Comparison of ENCODE assay signal across 10 cellular contexts in genomic region chr6:32868257-32868788, GRCh38. TPM values are rescaled to one million over a fixed set of nuclear protein-coding genes. Genes with fewer than 3 reads are reported as not detected.
DNase-seq lines count a peak whose midpoint lies in the region; ATAC-seq, FAIRE-seq and TF ChIP-seq lines count a peak whose summit lies in the region.
"Had no signal": no experiment of that assay in that cellular context is flagged by ENCODE, and none has a peak within 500 bp of the region (broad histone marks: within the 10 kb centered on the region; RNA-seq: fewer than 3 reads in every experiment).

No MANE protein-coding gene starts in this region.

- H3K4me3 ChIP-seq in astrocyte (ENCODE audit: insufficient read depth, low read depth, low read length) = no peak overlapping the region
- H3K4me3 ChIP-seq: BLaER1 had no signal

- no peaks in the 10 kb centered on the region for H3K79me2 ChIP-seq in astrocyte (ENCODE audit: insufficient read depth, low read length)

- no peaks in the 10 kb centered on the region for H3K9me3 Mint-ChIP-seq in astrocyte (ENCODE audit: unreplicated experiment)

- peaks cover 33% of the 10 kb centered on the region for H3K27me3 ChIP-seq in astrocyte (ENCODE audit: insufficient read depth, low read length)
- H3K27me3 ChIP-seq: BLaER1 had no signal

- H3K36me3 Mint-ChIP-seq in astrocyte (ENCODE audit: low read depth, unreplicated experiment) = no peaks in the 10 kb centered on the region

- H3K36me3 ChIP-seq in astrocyte (ENCODE audit: insufficient read depth, low read length) = no peaks in the 10 kb centered on the region
- H3K36me3 ChIP-seq: BLaER1 had no signal

- no peak overlapping the region for H3K9ac ChIP-seq in astrocyte (ENCODE audit: low read length)
- H3K9ac ChIP-seq: BLaER1 had no signal

- no peaks in the 10 kb centered on the region for H4K20me1 ChIP-seq in astrocyte (ENCODE audit: insufficient read depth, low read length)
- H4K20me1 ChIP-seq: BLaER1 had no signal

- ATAC-seq in HG03095 (IDR thresholded peaks at IDR 0.05; ENCODE audit: unreplicated experiment) = no peak

- H3K27ac Mint-ChIP-seq in astrocyte (ENCODE audit: unreplicated experiment) = no peak overlapping the region

- no peaks in the 10 kb centered on the region for H3K4me1 ChIP-seq in astrocyte (ENCODE audit: insufficient read depth, low read length)

- no peak overlapping the region for H2AFZ ChIP-seq in astrocyte (ENCODE audit: low read depth, low read length)

- H3K4me2 ChIP-seq in astrocyte (ENCODE audit: low read length) = no peak overlapping the region

- no peak overlapping the region for H3K27ac ChIP-seq in astrocyte (ENCODE audit: low read depth, low read length)
- H3K27ac ChIP-seq: BLaER1 had no signal

- DNase-seq in NCI-H1417 (lab: John Stamatoyannopoulos, UW) (peak; percentile 67 to 88 (median 88)), NCI-H1417 treated with DMSO at 0.1 percent for 48 hours (lab: John Stamatoyannopoulos, UW) (no peak), NCI-H1105 (lab: John Stamatoyannopoulos, UW) (peak; percentile 61), T1000 (lab: John Stamatoyannopoulos, UW) (peak; percentile 39), astrocyte (ENCODE audit: low read depth) (peak; percentile 27), hippocampal formation (lab: John Stamatoyannopoulos, UW) (peak; percentile 56 to 65)
- DNase-seq in stimulated activated CD4-positive, alpha-beta T cell treated with anti-CD3 and anti-CD28 coated beads, Interleukin-12 subunit alpha, Interleukin-12 subunit beta, amount 100 ng/mL, for 24 hours (ENCODE audit: low read depth in 2 of 2) = peak; percentile 72 to 89

- FAIRE-seq in astrocyte (lab: Jason Lieb, UNC) = peak; percentile 64

- TF ChIP-seq CTCF in astrocyte (IDR thresholded peaks at IDR 0.05; ENCODE audit: insufficient read depth, low read depth, low read length) = peak; percentile 99

- H3K4me3 Mint-ChIP-seq in astrocyte (ENCODE audit: unreplicated experiment) = no peak overlapping the region

- H3K9me3 ChIP-seq in astrocyte (ENCODE audit: insufficient read depth, low read depth, low read length) = no peaks in the 10 kb centered on the region
- H3K9me3 ChIP-seq: BLaER1 had no signal

- peaks cover 7% of the 10 kb centered on the region for H3K27me3 Mint-ChIP-seq in astrocyte (ENCODE audit: low read depth, unreplicated experiment)

- peaks cover 2% of the 10 kb centered on the region for H3K4me1 Mint-ChIP-seq in astrocyte (ENCODE audit: low read depth, unreplicated experiment)

RNA-seq across cellular contexts. Expression of gene PSMB9, which starts 14.3 kb away (rescaled TPM):
- 34.1 and 42.8 TPM in 2 replicates for total RNA-seq in astrocyte

RNA-seq across cellular contexts. Expression of gene TAP1, which starts 14.8 kb away (rescaled TPM):
- 135 and 160 TPM in 2 replicates for total RNA-seq in astrocyte

RNA-seq across cellular contexts. Expression of gene PSMB8, which starts 24.5 kb away (rescaled TPM):
- total RNA-seq in astrocyte = 45.5 and 57.5 TPM in 2 replicates

RNA-seq across cellular contexts. Expression of gene TAP2, which starts 29.8 kb away (rescaled TPM):
- 118 and 121 TPM in 2 replicates for total RNA-seq in astrocyte

RNA-seq across cellular contexts. Expression of gene HLA-DOB, which starts 51.5 kb away (rescaled TPM):
- total RNA-seq in astrocyte = 0.20 and 0.79 TPM in 2 replicates
- total RNA-seq: pulmonary artery endothelial cell had no signal
